Comparison of ENCODE assay signal across 8 cellular contexts in genomic region chr2:20015482-20016083, GRCh38. TPM values are rescaled to one million over a fixed set of nuclear protein-coding genes. Genes with fewer than 3 reads are reported as not detected.
DNase-seq lines count a peak whose midpoint lies in the region; ATAC-seq and TF ChIP-seq lines count a peak whose summit lies in the region.

No MANE protein-coding gene starts in this region.

- no peak for ATAC-seq in omental fat pad (ENCODE audit: low FRiP score)

- H4K20me1 ChIP-seq in Loucy (ENCODE audit: insufficient read depth, low read length, poor library complexity, severe bottlenecking) = no peaks in the 10 kb centered on the region

- no peak overlapping the region for H3K9ac ChIP-seq in Loucy (ENCODE audit: low read depth, low read length, poor library complexity, severe bottlenecking)

- DNase-seq in DMS153 treated with DMSO at 0.1 percent for 48 hours (lab: John Stamatoyannopoulos, UW; ENCODE audit: unreplicated experiment) (peak; percentile 13), DMS153 (lab: John Stamatoyannopoulos, UW) (no peak), SK-MEL-5 (ENCODE audit: low read depth, low spot score) (peak; percentile 78), fibroblast of peridontal ligament (ENCODE audit: extremely low read depth) (peak; percentile 81), omental fat pad (ENCODE audit: low spot score) (no peak), OCI-M2 (lab: John Stamatoyannopoulos, UW; ENCODE audit: unreplicated experiment) (no peak), cerebellar nuclear complex (lab: John Stamatoyannopoulos, UW) (no peak)

- no peaks in the 10 kb centered on the region for H3K79me2 ChIP-seq in Loucy (ENCODE audit: insufficient read depth, low read length)

- H3K36me3 ChIP-seq in Loucy (ENCODE audit: insufficient read depth, low read length) = no peaks in the 10 kb centered on the region

- no peak overlapping the region for H3K4me2 ChIP-seq in Loucy (ENCODE audit: low read depth, low read length, poor library complexity, severe bottlenecking)

- H3K27me3 ChIP-seq in Loucy (ENCODE audit: insufficient read depth, low read length, poor library complexity, severe bottlenecking) = no peaks in the 10 kb centered on the region

- no peak overlapping the region for H3K4me3 ChIP-seq in Loucy (ENCODE audit: low read length, poor library complexity, severe bottlenecking)

- no peaks in the 10 kb centered on the region for H3K9me2 ChIP-seq in Loucy (replicated peaks; ENCODE audit: low read depth, low read length)

- no peaks in the 10 kb centered on the region for H3K4me1 ChIP-seq in Loucy (ENCODE audit: insufficient read depth, low read length, poor library complexity, severe bottlenecking)

- peak; percentile 72 for TF ChIP-seq CTCF in Loucy (conservative IDR thresholded peaks at IDR 0.05; ENCODE audit: low read length)
- TF ChIP-seq CTCF in omental fat pad (IDR thresholded peaks at IDR 0.05) = peak in 2 of 3 donors; percentile 6 to 42

- H2AFZ ChIP-seq in Loucy (ENCODE audit: low read length) = no peak overlapping the region

- H3F3A ChIP-seq in Loucy (ENCODE audit: low read depth) = no peaks in the 10 kb centered on the region

- in situ Hi-C loops in SK-MEL-5 (cut with HindIII; ENCODE audit: low pct_unique_long_range_greater_than_20kb, low sequenced_read_pairs) = no loop called here

- H3K9me3 ChIP-seq in Loucy (ENCODE audit: insufficient read depth, low read depth, low read length) = peaks cover 3% of the 10 kb centered on the region; the same call in 1 of the 2 replicates

RNA-seq across cellular contexts. Expression of gene MATN3, which starts 3.1 kb away (rescaled TPM):
- total RNA-seq in SK-MEL-5 (2014; rRNA removed; shearing (Covaris generic)) = 0.34 TPM in 1 of 2 replicates, not detected in the other
- 0.39 and 0.87 TPM in 2 replicates for polyA plus RNA-seq in SK-MEL-5 (2015; cell fraction: cytosol; rRNA removed)
- 0.17 TPM in 1 of 2 replicates, not detected in the other for polyA plus RNA-seq in SK-MEL-5 (2015; cell fraction: nucleus; rRNA removed)
- 1 to 10 TPM in 3 of 4 donors, under 1 TPM in 1; 0.28 to 9.1 (median 1.5) TPM for total RNA-seq in omental fat pad

RNA-seq across cellular contexts. Expression of gene WDR35, which starts 25.7 kb away (rescaled TPM):
- total RNA-seq in SK-MEL-5 (2014; rRNA removed; shearing (Covaris generic)) = 19.5 and 20.1 TPM in 2 replicates
- 10.3 and 14.1 TPM in 2 replicates for polyA plus RNA-seq in SK-MEL-5 (2015; cell fraction: cytosol; rRNA removed)
- 72.4 and 84.1 TPM in 2 replicates for polyA plus RNA-seq in SK-MEL-5 (2015; cell fraction: nucleus; rRNA removed)
- total RNA-seq in omental fat pad = 10 to 100 TPM in 1 of 4 donors, 1 to 10 TPM in 3; 6.8 to 10.6 (median 8.1) TPM

RNA-seq across cellular contexts. Expression of gene LAPTM4A, which starts 35.8 kb away (rescaled TPM):
- total RNA-seq in SK-MEL-5 (2014; rRNA removed; shearing (Covaris generic)) = 105 and 108 TPM in 2 replicates
- polyA plus RNA-seq in SK-MEL-5 (2015; cell fraction: cytosol; rRNA removed) = 226 and 249 TPM in 2 replicates
- 38.1 and 62.3 TPM in 2 replicates for polyA plus RNA-seq in SK-MEL-5 (2015; cell fraction: nucleus; rRNA removed)
- 100 to 1,000 TPM; 174 to 306 (median 225) TPM for total RNA-seq in omental fat pad

Comparison
In these comparisons a context has a peak if more than half of its experiments do, and no peak if none do; other contexts are left out.
1. DNase-seq: peak in DMS153 treated with DMSO at 0.1 percent for 48 hours (single experiment), SK-MEL-5 (single experiment) and fibroblast of peridontal ligament (single experiment); none in DMS153 (single experiment), omental fat pad (single experiment), OCI-M2 (single experiment) and cerebellar nuclear complex (0 of 2).